ENCODE assay signal across 8 cellular contexts in the genomic region with DNA sequence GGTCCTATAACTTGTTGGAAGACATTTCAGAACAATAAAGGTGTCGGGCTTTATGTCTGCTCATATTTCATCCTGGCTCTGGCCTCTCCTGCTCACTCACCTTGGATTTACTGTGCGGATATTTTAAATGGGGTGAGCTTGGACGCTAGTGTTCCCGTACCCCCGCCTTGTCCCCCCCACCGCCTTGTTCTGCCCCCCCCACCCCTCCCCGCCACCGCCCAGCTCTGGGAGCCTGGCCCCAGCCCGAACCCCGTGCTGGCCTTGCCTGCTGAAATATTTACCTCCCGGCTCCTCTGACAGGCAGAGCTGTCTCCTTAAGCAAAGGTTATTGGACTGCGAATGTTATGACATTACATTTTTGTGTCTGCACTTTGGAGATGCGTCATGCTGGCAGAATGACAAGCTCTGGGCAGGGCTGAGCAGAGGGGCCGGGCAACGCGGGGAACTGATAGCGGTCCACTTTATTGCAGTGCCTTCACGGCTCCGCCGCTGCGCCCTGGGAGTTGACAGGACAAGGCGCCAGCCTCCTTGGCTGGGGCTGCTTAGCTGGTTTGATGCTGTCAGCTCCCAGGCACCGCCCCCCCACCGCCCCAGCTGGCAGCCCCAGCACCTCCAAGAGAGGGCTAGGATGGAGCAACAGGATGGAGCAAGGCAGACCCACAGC.
DNase-seq lines count a peak whose midpoint lies in the region; ATAC-seq and TF ChIP-seq lines count a peak whose summit lies in the region.

No MANE protein-coding gene starts in this region.

- no peaks in the 10 kb centered on the region for H3K4me1 Mint-ChIP-seq in activated CD8-positive, alpha-beta T cell treated with anti-CD3 and anti-CD28 coated beads for 36 hours (ENCODE audit: low read depth)

- DNase-seq in A673 (ENCODE audit: low spot score) (peak; percentile 74), HUDEP-2 (lab: John Stamatoyannopoulos, UW; ENCODE audit: unreplicated experiment in 76 of 76) (peak in 74 of 76 experiments; percentile 60 to 98 (median 95)), body of pancreas (peak; percentile 41 to 59 (median 52)), hippocampal formation (lab: John Stamatoyannopoulos, UW) (no peak), NCI-H128 (lab: John Stamatoyannopoulos, UW; ENCODE audit: unreplicated experiment) (no peak), iPS-NIHi7 (ENCODE audit: extremely low spot score) (no peak)
- DNase-seq in activated CD8-positive, alpha-beta T cell treated with anti-CD3 and anti-CD28 coated beads for 36 hours = no peak

- H3K4me3 ChIP-seq in A673 (ENCODE audit: low read depth, low read length, poor library complexity, severe bottlenecking) (no peak overlapping the region), body of pancreas (no peak overlapping the region), liver (ENCODE audit: low read depth in 1 of 3, low read length in 3 of 3) (no peak overlapping the region)

- CTCF ChIA-PET in A673 (lab: Charles Lee) = interaction anchor here (1.5 kb wide), 1 partner anchor 24 kb away, joined by 3 read pairs; no protein-coding TSS in a partner anchor
- CTCF ChIA-PET in activated CD8-positive, alpha-beta T cell treated with anti-CD3 and anti-CD28 coated beads for 36 hours (lab: Charles Lee) = interaction anchor here (1.0 to 1.7 kb wide), 5 partner anchors 30 to 327 kb away, joined by 3 to 4 read pairs (median 4); no protein-coding TSS in a partner anchor

- H3K4me3 Mint-ChIP-seq in activated CD8-positive, alpha-beta T cell treated with anti-CD3 and anti-CD28 coated beads for 36 hours = no peak overlapping the region

- no peaks in the 10 kb centered on the region for H3K36me3 ChIP-seq in A673 (ENCODE audit: insufficient read depth, low read length, poor library complexity, severe bottlenecking)
- H3K36me3 ChIP-seq in body of pancreas (replicated peaks in 1 of 2; ENCODE audit: insufficient read depth in 1 of 2, low read depth in 2 of 2) = no peaks in the 10 kb centered on the region
- H3K36me3 ChIP-seq in liver (ENCODE audit: control insufficient read depth in 4 of 4, insufficient read depth in 3 of 4, low read depth in 1 of 4, low read length in 3 of 4) = no peaks in the 10 kb centered on the region

- ATAC-seq in body of pancreas = peak; percentile 33
- ATAC-seq in activated CD8-positive, alpha-beta T cell treated with anti-CD3 and anti-CD28 coated beads for 36 hours = no peak

- POLR2A ChIA-PET in A673 (lab: Charles Lee; ENCODE audit: low non-redundant PET) = no interaction called here
- POLR2A ChIA-PET in activated CD8-positive, alpha-beta T cell treated with anti-CD3 and anti-CD28 coated beads for 36 hours (lab: Charles Lee) = no interaction called here

- peak in 1 of 2 donors; percentile 50 for TF ChIP-seq RAD21 in liver (IDR thresholded peaks at IDR 0.05)

- no TSS peak for BruUV-seq in A673 (replicated peaks; lab: Mats Ljungman, UMichigan)

- no peaks in the 10 kb centered on the region for H3K9me3 Mint-ChIP-seq in activated CD8-positive, alpha-beta T cell treated with anti-CD3 and anti-CD28 coated beads for 36 hours

- no peak overlapping the region for H3K27ac ChIP-seq in A673 (ENCODE audit: low read depth, low read length, poor library complexity, severe bottlenecking)
- no peak overlapping the region for H3K27ac ChIP-seq in body of pancreas
- peak overlapping the region; percentile 14 to 55 for H3K27ac ChIP-seq in liver (ENCODE audit: low read depth in 1 of 2, low read length in 2 of 2)

- TF ChIP-seq CTCF in A673 (conservative IDR thresholded peaks at IDR 0.05; ENCODE audit: low read depth, low read length) = no peak
- TF ChIP-seq CTCF in body of pancreas (IDR thresholded peaks at IDR 0.05) = no peak
- no peak for TF ChIP-seq CTCF in liver (IDR thresholded peaks at IDR 0.05; ENCODE audit: low read depth, low read length, missing input control)
- no peak for TF ChIP-seq CTCF in activated CD8-positive, alpha-beta T cell treated with anti-CD3 and anti-CD28 coated beads for 36 hours (IDR thresholded peaks at IDR 0.05)

- H3K4me1 ChIP-seq in A673 (ENCODE audit: insufficient read depth, low read length, poor library complexity, severe bottlenecking) (peaks cover 22% of the 10 kb centered on the region), body of pancreas (peaks cover 15% of the 10 kb centered on the region), liver (ENCODE audit: control insufficient read depth in 4 of 4, insufficient read depth in 4 of 4, low read length in 3 of 4) (peaks cover 3 to 11% (median 7%) of the 10 kb centered on the region in 4 donors)

- H3K9ac ChIP-seq in liver (ENCODE audit: low read depth in 1 of 2, low read length in 2 of 2) = no peak overlapping the region

- no peaks in the 10 kb centered on the region for H3K36me3 Mint-ChIP-seq in activated CD8-positive, alpha-beta T cell treated with anti-CD3 and anti-CD28 coated beads for 36 hours (ENCODE audit: low read depth)

- no peaks in the 10 kb centered on the region for H3K27me3 ChIP-seq in A673 (replicated peaks; ENCODE audit: insufficient read depth, low read depth, low read length, poor library complexity)
- no peaks in the 10 kb centered on the region for H3K27me3 ChIP-seq in body of pancreas
- H3K27me3 ChIP-seq in liver (ENCODE audit: control insufficient read depth in 4 of 4, insufficient read depth in 4 of 4, low read length in 3 of 4) = no peaks in the 10 kb centered on the region

- intact Hi-C loops in A673 (cut with micrococcal nuclease; ENCODE audit: unreplicated experiment) (loop anchor here (5.0 to 10.0 kb wide), 2 partner anchors 276 to 327 kb away; partner anchors contain the start of gene CIBAR2), body of pancreas (cut with DNase I) (no loop called here)
- intact Hi-C loops in activated CD8-positive, alpha-beta T cell treated with anti-CD3 and anti-CD28 coated beads for 36 hours (cut with micrococcal nuclease) = loop anchor here (10.0 kb wide), 1 partner anchor 324 kb away; no protein-coding TSS in a partner anchor

- H3K27me3 Mint-ChIP-seq in activated CD8-positive, alpha-beta T cell treated with anti-CD3 and anti-CD28 coated beads for 36 hours = peaks cover 6% of the 10 kb centered on the region

- TF ChIP-seq POLR2A in body of pancreas (IDR thresholded peaks at IDR 0.05) = no peak

- 66 to 79% methylated on average over 9 to 21 of the region's 24 CpGs for WGBS in body of pancreas, 2 donors
- 27% methylated on average over 24 of the region's 24 CpGs for WGBS in liver

- H3K27ac Mint-ChIP-seq in activated CD8-positive, alpha-beta T cell treated with anti-CD3 and anti-CD28 coated beads for 36 hours = no peak overlapping the region

- H3K9me3 ChIP-seq in A673 (ENCODE audit: low read depth, low read length, poor library complexity, severe bottlenecking) = no peaks in the 10 kb centered on the region
- H3K9me3 ChIP-seq in body of pancreas = no peaks in the 10 kb centered on the region
- no peaks in the 10 kb centered on the region for H3K9me3 ChIP-seq in liver (ENCODE audit: control insufficient read depth in 4 of 4, low read length in 3 of 4)

TF ChIP-seq in liver, 16 proteins besides CTCF, POLR2A, EP300 and RAD21 (continues in another document):
- TF ChIP-seq, protein P1, sequence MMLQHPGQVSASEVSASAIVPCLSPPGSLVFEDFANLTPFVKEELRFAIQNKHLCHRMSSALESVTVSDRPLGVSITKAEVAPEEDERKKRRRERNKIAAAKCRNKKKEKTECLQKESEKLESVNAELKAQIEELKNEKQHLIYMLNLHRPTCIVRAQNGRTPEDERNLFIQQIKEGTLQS (IDR thresholded peaks at IDR 0.05) = no peak
- TF ChIP-seq TAF1 (conservative IDR thresholded peaks at IDR 0.05) (no peak), HNF4A (conservative IDR thresholded peaks at IDR 0.05) (peak; percentile 59 to 73), EGR1 (IDR thresholded peaks at IDR 0.05; ENCODE audit: low read depth in 2 of 2) (no peak), JUND (IDR thresholded peaks at IDR 0.05) (peak in 1 of 2 donors; percentile 73), NR2F2 (IDR thresholded peaks at IDR 0.05) (no peak), SP1 (IDR thresholded peaks at IDR 0.05) (peak; percentile 77), GABPA (IDR thresholded peaks at IDR 0.05 in 1 of 2, conservative IDR thresholded peaks at IDR 0.05 in 1 of 2) (no peak)
- TF ChIP-seq, protein P2, sequence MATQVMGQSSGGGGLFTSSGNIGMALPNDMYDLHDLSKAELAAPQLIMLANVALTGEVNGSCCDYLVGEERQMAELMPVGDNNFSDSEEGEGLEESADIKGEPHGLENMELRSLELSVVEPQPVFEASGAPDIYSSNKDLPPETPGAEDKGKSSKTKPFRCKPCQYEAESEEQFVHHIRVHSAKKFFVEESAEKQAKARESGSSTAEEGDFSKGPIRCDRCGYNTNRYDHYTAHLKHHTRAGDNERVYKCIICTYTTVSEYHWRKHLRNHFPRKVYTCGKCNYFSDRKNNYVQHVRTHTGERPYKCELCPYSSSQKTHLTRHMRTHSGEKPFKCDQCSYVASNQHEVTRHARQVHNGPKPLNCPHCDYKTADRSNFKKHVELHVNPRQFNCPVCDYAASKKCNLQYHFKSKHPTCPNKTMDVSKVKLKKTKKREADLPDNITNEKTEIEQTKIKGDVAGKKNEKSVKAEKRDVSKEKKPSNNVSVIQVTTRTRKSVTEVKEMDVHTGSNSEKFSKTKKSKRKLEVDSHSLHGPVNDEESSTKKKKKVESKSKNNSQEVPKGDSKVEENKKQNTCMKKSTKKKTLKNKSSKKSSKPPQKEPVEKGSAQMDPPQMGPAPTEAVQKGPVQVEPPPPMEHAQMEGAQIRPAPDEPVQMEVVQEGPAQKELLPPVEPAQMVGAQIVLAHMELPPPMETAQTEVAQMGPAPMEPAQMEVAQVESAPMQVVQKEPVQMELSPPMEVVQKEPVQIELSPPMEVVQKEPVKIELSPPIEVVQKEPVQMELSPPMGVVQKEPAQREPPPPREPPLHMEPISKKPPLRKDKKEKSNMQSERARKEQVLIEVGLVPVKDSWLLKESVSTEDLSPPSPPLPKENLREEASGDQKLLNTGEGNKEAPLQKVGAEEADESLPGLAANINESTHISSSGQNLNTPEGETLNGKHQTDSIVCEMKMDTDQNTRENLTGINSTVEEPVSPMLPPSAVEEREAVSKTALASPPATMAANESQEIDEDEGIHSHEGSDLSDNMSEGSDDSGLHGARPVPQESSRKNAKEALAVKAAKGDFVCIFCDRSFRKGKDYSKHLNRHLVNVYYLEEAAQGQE (IDR thresholded peaks at IDR 0.05) = peak; percentile 47

Comparison
In these comparisons a context has a peak if more than half of its experiments do, and no peak if none do; other contexts are left out.
1. DNase-seq: peak in A673 (single experiment), HUDEP-2 (74 of 76) and body of pancreas (4 of 4); none in activated CD8-positive, alpha-beta T cell treated with anti-CD3 and anti-CD28 coated beads for 36 hours (single experiment), hippocampal formation (0 of 2), NCI-H128 (single experiment) and iPS-NIHi7 (single experiment).
2. H3K27ac ChIP-seq: peak in liver (2 of 2); none in A673 (single experiment) and body of pancreas (0 of 4).